Comparison of ENCODE assay signal across 8 cellular contexts in the genomic region with DNA sequence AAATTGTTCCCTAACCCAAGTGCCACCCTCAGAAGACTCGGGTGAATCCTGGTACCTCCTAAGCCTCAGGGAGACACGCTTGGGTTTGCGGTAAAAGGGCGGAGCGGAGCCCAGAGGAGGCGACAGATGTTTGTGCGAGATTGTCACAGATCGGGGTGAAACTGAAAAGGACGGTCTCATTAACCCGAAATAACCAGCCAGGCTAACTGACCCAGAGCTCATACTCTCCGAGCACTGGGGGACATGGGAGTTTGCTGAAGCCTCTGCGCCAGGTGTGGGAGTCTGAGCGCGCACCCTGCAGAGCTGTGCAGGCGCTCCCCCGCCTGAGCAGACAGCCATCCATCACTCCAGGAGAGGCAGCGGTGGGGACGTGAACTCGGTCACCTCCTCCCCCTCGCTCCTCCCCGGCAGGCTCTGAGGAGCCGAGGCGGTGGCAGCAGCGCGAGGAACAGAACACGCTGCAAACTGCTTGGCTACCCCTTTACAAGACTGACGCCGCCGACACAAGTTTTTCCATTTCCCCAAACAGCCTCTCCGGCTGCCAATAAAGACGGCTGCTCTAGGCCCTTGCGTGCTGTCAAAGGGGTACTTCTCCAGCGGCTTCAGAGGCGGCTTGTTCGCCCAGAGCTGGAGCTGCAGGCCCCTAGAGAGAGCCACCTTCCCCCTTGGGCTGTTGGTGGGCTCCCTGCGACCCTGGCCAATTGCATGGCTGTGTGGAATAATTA. TPM values are rescaled to one million over a fixed set of nuclear protein-coding genes. Genes with fewer than 3 reads are reported as not detected.
A peak's percentile ranks its signal among the peaks of the same experiment; 100 is the strongest.
DNase-seq lines count a peak whose midpoint lies in the region; ATAC-seq and TF ChIP-seq lines count a peak whose summit lies in the region.

No MANE protein-coding gene starts in this region.

- no peaks in the 10 kb centered on the region for H3K36me3 Mint-ChIP-seq in activated naive CD4-positive, alpha-beta T cell treated with anti-CD3 and anti-CD28 coated beads, Interleukin-2, amount 10 ng/mL, durations not matched to agents 7 days and 5 days
- H3K36me3 Mint-ChIP-seq in naive B cell: no peaks in the 10 kb centered on the region
- no peaks in the 10 kb centered on the region for H3K36me3 Mint-ChIP-seq in mesothelial cell of epicardium

- peak; percentile 28 for DNase-seq in activated naive CD4-positive, alpha-beta T cell treated with anti-CD3 and anti-CD28 coated beads, Interleukin-2, amount 10 ng/mL, durations not matched to agents 7 days and 5 days
- no peak for DNase-seq in activated naive CD4-positive, alpha-beta T cell treated with anti-CD3 and anti-CD28 coated beads, Interleukin-2, amount 50 U/mL, for 16 hours
- DNase-seq in NCI-H82 treated with DMSO at 0.1 percent for 48 hours (lab: John Stamatoyannopoulos, UW; ENCODE audit: unreplicated experiment) (peak; percentile 48), naive B cell (no peak), mesothelial cell of epicardium (ENCODE audit: low spot score in 2 of 2, unreplicated experiment in 2 of 2) (no peak), NOMO-1 treated with dmso at 0.1 percent for 144 hours (lab: John Stamatoyannopoulos, UW; ENCODE audit: unreplicated experiment) (no peak)
- no peak for DNase-seq in stimulated activated CD4-positive, alpha-beta T cell treated with anti-CD3 and anti-CD28 coated beads, Interleukin-4, amount 100 ng/mL, for 1 hour

- CTCF ChIA-PET in activated naive CD4-positive, alpha-beta T cell treated with anti-CD3 and anti-CD28 coated beads, Interleukin-2, amount 10 ng/mL, durations not matched to agents 7 days and 5 days (lab: Charles Lee): no interaction called here

- ATAC-seq in HG02885 (IDR thresholded peaks at IDR 0.05; ENCODE audit: poor library complexity, unreplicated experiment) (peak; percentile 89), naive B cell (ENCODE audit: low read depth in 2 of 2) (no peak)

- H3K27ac Mint-ChIP-seq in activated naive CD4-positive, alpha-beta T cell treated with anti-CD3 and anti-CD28 coated beads, Interleukin-2, amount 10 ng/mL, durations not matched to agents 7 days and 5 days: no peak overlapping the region
- H3K27ac Mint-ChIP-seq in naive B cell (no peak overlapping the region), mesothelial cell of epicardium (no peak overlapping the region)

- no peak overlapping the region for H3K4me3 Mint-ChIP-seq in activated naive CD4-positive, alpha-beta T cell treated with anti-CD3 and anti-CD28 coated beads, Interleukin-2, amount 10 ng/mL, durations not matched to agents 7 days and 5 days
- H3K4me3 Mint-ChIP-seq in naive B cell (peak overlapping the region in 6 of 8 donors; percentile 5 to 70 (median 32)), mesothelial cell of epicardium (no peak overlapping the region)

- no peak for TF ChIP-seq CTCF in mesothelial cell of epicardium (IDR thresholded peaks at IDR 0.05; ENCODE audit: unreplicated experiment)

- no peaks in the 10 kb centered on the region for H3K9me3 Mint-ChIP-seq in activated naive CD4-positive, alpha-beta T cell treated with anti-CD3 and anti-CD28 coated beads, Interleukin-2, amount 10 ng/mL, durations not matched to agents 7 days and 5 days
- H3K9me3 Mint-ChIP-seq in naive B cell (peaks cover 0 to 7% (median 2%) of the 10 kb centered on the region in 7 donors), mesothelial cell of epicardium (no peaks in the 10 kb centered on the region)

- peaks cover 86% of the 10 kb centered on the region for H3K27me3 Mint-ChIP-seq in activated naive CD4-positive, alpha-beta T cell treated with anti-CD3 and anti-CD28 coated beads, Interleukin-2, amount 10 ng/mL, durations not matched to agents 7 days and 5 days
- H3K27me3 Mint-ChIP-seq in naive B cell (peaks cover 76 to 86% (median 84%) of the 10 kb centered on the region in 3 donors), mesothelial cell of epicardium (ENCODE audit: low read depth) (peaks cover 95% of the 10 kb centered on the region)

- H3K4me1 Mint-ChIP-seq in activated naive CD4-positive, alpha-beta T cell treated with anti-CD3 and anti-CD28 coated beads, Interleukin-2, amount 10 ng/mL, durations not matched to agents 7 days and 5 days: peaks cover 14% of the 10 kb centered on the region
- H3K4me1 Mint-ChIP-seq in naive B cell (peaks cover 3 to 17% (median 7%) of the 10 kb centered on the region in 3 donors), mesothelial cell of epicardium (peaks cover 25% of the 10 kb centered on the region)

RNA-seq across cellular contexts. Expression of gene RRAGC, which starts 43.5 kb away (rescaled TPM):
- 10 to 100 TPM; 13.9 to 18.7 (median 14.8) TPM for polyA plus RNA-seq in naive B cell (ENCODE audit: low read depth in 6 of 6)
- total RNA-seq in mesothelial cell of epicardium: 21.1 to 22.5 TPM (median 21.8 TPM) in 3 replicates

RNA-seq across cellular contexts. Expression of gene MYCBP, which starts 57.1 kb away (rescaled TPM):
- polyA plus RNA-seq in naive B cell (ENCODE audit: low read depth in 6 of 6): 10 to 100 TPM; 30.9 to 49.5 (median 35.7) TPM
- total RNA-seq in mesothelial cell of epicardium: 10.5 to 14.1 TPM (median 12.2 TPM) in 3 replicates

Comparison
In these comparisons a context has a peak if more than half of its experiments do, and no peak if none do; other contexts are left out.
1. DNase-seq: peak in activated naive CD4-positive, alpha-beta T cell treated with anti-CD3 and anti-CD28 coated beads, Interleukin-2, amount 10 ng/mL, durations not matched to agents 7 days and 5 days (single experiment) and NCI-H82 treated with DMSO at 0.1 percent for 48 hours (single experiment); none in activated naive CD4-positive, alpha-beta T cell treated with anti-CD3 and anti-CD28 coated beads, Interleukin-2, amount 50 U/mL, for 16 hours (single experiment), naive B cell (single experiment), mesothelial cell of epicardium (0 of 2), NOMO-1 treated with dmso at 0.1 percent for 144 hours (single experiment) and stimulated activated CD4-positive, alpha-beta T cell treated with anti-CD3 and anti-CD28 coated beads, Interleukin-4, amount 100 ng/mL, for 1 hour (single experiment).
2. H3K4me3 Mint-ChIP-seq: peak in naive B cell (6 of 8); none in activated naive CD4-positive, alpha-beta T cell treated with anti-CD3 and anti-CD28 coated beads, Interleukin-2, amount 10 ng/mL, durations not matched to agents 7 days and 5 days (single experiment) and mesothelial cell of epicardium (single experiment).